In genomic region chr6:129624488-129624887, GRCh38 we compare ENCODE assay signal across 25 cellular contexts.
DNase-seq lines count a peak whose midpoint lies in the region; ATAC-seq and TF ChIP-seq lines count a peak whose summit lies in the region.
"Had no signal": no experiment of that assay in that cellular context is flagged by ENCODE, and none has a peak within 500 bp of the region (broad histone marks: within the 10 kb centered on the region; RNA-seq: fewer than 3 reads in every experiment).

No MANE protein-coding gene starts in this region.

- DNase-seq in activated CD4-positive, alpha-beta T cell treated with anti-CD3 and anti-CD28 coated beads for 36 hours = peak; percentile 18
- no peak for DNase-seq in activated CD4-positive, alpha-beta T cell treated with anti-CD3 and anti-CD28 coated beads for 4 hours
- peak; percentile 26 for DNase-seq in activated naive CD4-positive, alpha-beta T cell treated with anti-CD3 and anti-CD28 coated beads, Interleukin-2, amount 10 ng/mL, durations not matched to agents 7 days and 5 days
- no peak for DNase-seq in activated naive CD4-positive, alpha-beta T cell (lab: John Stamatoyannopoulos, UW)
- peak; percentile 28 for DNase-seq in KBM-7
- DNase-seq in RWPE2 (ENCODE audit: low spot score) = no peak
- no peak for DNase-seq in hippocampal formation (lab: John Stamatoyannopoulos, UW)
- DNase-seq: 8988T; ACHN; AML-193; BE2C; CD4-positive, alpha-beta T cell; CD8-positive, alpha-beta memory T cell; DMS 273 treated with DMSO at 0.1 percent for 48 hours; DMS79; EL; GDM1; H9; HFFc6 had no signal

- CTCF ChIA-PET in activated CD4-positive, alpha-beta T cell treated with anti-CD3 and anti-CD28 coated beads for 36 hours (lab: Charles Lee) = no interaction called here
- CTCF ChIA-PET in activated naive CD4-positive, alpha-beta T cell treated with anti-CD3 and anti-CD28 coated beads, Interleukin-2, amount 10 ng/mL, durations not matched to agents 7 days and 5 days (lab: Charles Lee) = no interaction called here

- peaks cover 59% of the 10 kb centered on the region for H3K36me3 ChIP-seq in RWPE2 (ENCODE audit: low read depth)
- H3K36me3 ChIP-seq: BE2C had no signal

- H3K27ac Mint-ChIP-seq in activated CD4-positive, alpha-beta T cell treated with anti-CD3 and anti-CD28 coated beads for 36 hours = no peak overlapping the region
- H3K27ac Mint-ChIP-seq in activated naive CD4-positive, alpha-beta T cell treated with anti-CD3 and anti-CD28 coated beads, Interleukin-2, amount 10 ng/mL, durations not matched to agents 7 days and 5 days = no peak overlapping the region
- H3K27ac Mint-ChIP-seq: CD4-positive, alpha-beta T cell; CD8-positive, alpha-beta memory T cell; GM23338; HFFc6 had no signal

- H3K36me3 Mint-ChIP-seq in activated CD4-positive, alpha-beta T cell treated with anti-CD3 and anti-CD28 coated beads for 36 hours (ENCODE audit: low read depth) = no peaks in the 10 kb centered on the region
- peaks cover 18% of the 10 kb centered on the region for H3K36me3 Mint-ChIP-seq in activated naive CD4-positive, alpha-beta T cell treated with anti-CD3 and anti-CD28 coated beads, Interleukin-2, amount 10 ng/mL, durations not matched to agents 7 days and 5 days

- H3K4me1 Mint-ChIP-seq in activated CD4-positive, alpha-beta T cell treated with anti-CD3 and anti-CD28 coated beads for 36 hours = no peaks in the 10 kb centered on the region
- H3K4me1 Mint-ChIP-seq in activated naive CD4-positive, alpha-beta T cell treated with anti-CD3 and anti-CD28 coated beads, Interleukin-2, amount 10 ng/mL, durations not matched to agents 7 days and 5 days = no peaks in the 10 kb centered on the region
- H3K4me1 Mint-ChIP-seq: GM23338, H9 had no signal

- POLR2A ChIA-PET in activated CD4-positive, alpha-beta T cell treated with anti-CD3 and anti-CD28 coated beads for 36 hours (lab: Charles Lee) = no interaction called here

- peaks cover 17% of the 10 kb centered on the region for H3K4me1 ChIP-seq in RWPE2 (ENCODE audit: insufficient read depth, poor library complexity, severe bottlenecking)
- H3K4me1 ChIP-seq: BE2C had no signal

- in situ Hi-C loops in KBM-7 (cut with MboI; ENCODE audit: low pct_unique_long_range_greater_than_20kb, low sequenced_read_pairs) = no loop called here

- H3K9me3 ChIP-seq in RWPE2 (ENCODE audit: severe bottlenecking) = no peaks in the 10 kb centered on the region
- H3K9me3 ChIP-seq: A549; BE2C; BLaER1 treated with 17β-estradiol and CSF1 and Interleukin-3, amounts not matched to agents 10 nM and 100 nM had no signal

- peak overlapping the region; percentile 72 for H3K27ac ChIP-seq in RWPE2 (ENCODE audit: poor library complexity, severe bottlenecking)
- H3K27ac ChIP-seq: A549; BLaER1 treated with 17β-estradiol and CSF1 and Interleukin-3, amounts not matched to agents 10 nM and 100 nM had no signal

- no peak for TF ChIP-seq CTCF in RWPE2 (IDR thresholded peaks at IDR 0.05; ENCODE audit: poor library complexity, severe bottlenecking)

- no peak for ATAC-seq in activated CD4-positive, alpha-beta T cell treated with anti-CD3 and anti-CD28 coated beads for 36 hours
- ATAC-seq in RWPE2 (ENCODE audit: low read depth) (no peak), HG03521 (IDR thresholded peaks at IDR 0.05; ENCODE audit: unreplicated experiment) (no peak)
- ATAC-seq: A549, GM12878, GM23338 had no signal

- no peaks in the 10 kb centered on the region for H3K27me3 ChIP-seq in RWPE2 (ENCODE audit: insufficient read depth, poor library complexity, severe bottlenecking)
- H3K27me3 ChIP-seq: BE2C; BLaER1 treated with 17β-estradiol and CSF1 and Interleukin-3, amounts not matched to agents 10 nM and 100 nM had no signal

- no peak overlapping the region for H3K4me3 ChIP-seq in RWPE2 (ENCODE audit: severe bottlenecking)
- H3K4me3 ChIP-seq: A549; BLaER1 treated with 17β-estradiol and CSF1 and Interleukin-3, amounts not matched to agents 10 nM and 100 nM; GM12878; GM23338 had no signal

- H3K9me3 Mint-ChIP-seq in activated CD4-positive, alpha-beta T cell treated with anti-CD3 and anti-CD28 coated beads for 36 hours (ENCODE audit: low read depth) = no peaks in the 10 kb centered on the region
- no peaks in the 10 kb centered on the region for H3K9me3 Mint-ChIP-seq in activated naive CD4-positive, alpha-beta T cell treated with anti-CD3 and anti-CD28 coated beads, Interleukin-2, amount 10 ng/mL, durations not matched to agents 7 days and 5 days
- H3K9me3 Mint-ChIP-seq: CD14-positive monocyte; CD4-positive, alpha-beta T cell; CD8-positive, alpha-beta memory T cell; H9; HFFc6 had no signal

- intact Hi-C loops in activated CD4-positive, alpha-beta T cell treated with anti-CD3 and anti-CD28 coated beads for 36 hours (cut with DNase I, micrococcal nuclease) = no loop called here

- no peaks in the 10 kb centered on the region for H3K27me3 Mint-ChIP-seq in activated CD4-positive, alpha-beta T cell treated with anti-CD3 and anti-CD28 coated beads for 36 hours
- H3K27me3 Mint-ChIP-seq in activated naive CD4-positive, alpha-beta T cell treated with anti-CD3 and anti-CD28 coated beads, Interleukin-2, amount 10 ng/mL, durations not matched to agents 7 days and 5 days = no peaks in the 10 kb centered on the region
- H3K27me3 Mint-ChIP-seq: CD4-positive, alpha-beta T cell; CD8-positive, alpha-beta memory T cell had no signal

- H3K4me3 Mint-ChIP-seq in activated CD4-positive, alpha-beta T cell treated with anti-CD3 and anti-CD28 coated beads for 36 hours = no peak overlapping the region
- no peak overlapping the region for H3K4me3 Mint-ChIP-seq in activated naive CD4-positive, alpha-beta T cell treated with anti-CD3 and anti-CD28 coated beads, Interleukin-2, amount 10 ng/mL, durations not matched to agents 7 days and 5 days
- H3K4me3 Mint-ChIP-seq: CD14-positive monocyte; CD4-positive, alpha-beta T cell; CD8-positive, alpha-beta memory T cell; GM23338; H9; HFFc6 had no signal

Comparison
In these comparisons a context has a peak if more than half of its experiments do, and no peak if none do; other contexts are left out.
1. DNase-seq: peak in activated CD4-positive, alpha-beta T cell treated with anti-CD3 and anti-CD28 coated beads for 36 hours (single experiment), activated naive CD4-positive, alpha-beta T cell treated with anti-CD3 and anti-CD28 coated beads, Interleukin-2, amount 10 ng/mL, durations not matched to agents 7 days and 5 days (single experiment) and KBM-7 (single experiment); none in activated CD4-positive, alpha-beta T cell treated with anti-CD3 and anti-CD28 coated beads for 4 hours (0 of 2), activated naive CD4-positive, alpha-beta T cell (0 of 4), RWPE2 (single experiment) and hippocampal formation (0 of 2).